Comparison of ENCODE assay signal across 8 cellular contexts in the genomic region with DNA sequence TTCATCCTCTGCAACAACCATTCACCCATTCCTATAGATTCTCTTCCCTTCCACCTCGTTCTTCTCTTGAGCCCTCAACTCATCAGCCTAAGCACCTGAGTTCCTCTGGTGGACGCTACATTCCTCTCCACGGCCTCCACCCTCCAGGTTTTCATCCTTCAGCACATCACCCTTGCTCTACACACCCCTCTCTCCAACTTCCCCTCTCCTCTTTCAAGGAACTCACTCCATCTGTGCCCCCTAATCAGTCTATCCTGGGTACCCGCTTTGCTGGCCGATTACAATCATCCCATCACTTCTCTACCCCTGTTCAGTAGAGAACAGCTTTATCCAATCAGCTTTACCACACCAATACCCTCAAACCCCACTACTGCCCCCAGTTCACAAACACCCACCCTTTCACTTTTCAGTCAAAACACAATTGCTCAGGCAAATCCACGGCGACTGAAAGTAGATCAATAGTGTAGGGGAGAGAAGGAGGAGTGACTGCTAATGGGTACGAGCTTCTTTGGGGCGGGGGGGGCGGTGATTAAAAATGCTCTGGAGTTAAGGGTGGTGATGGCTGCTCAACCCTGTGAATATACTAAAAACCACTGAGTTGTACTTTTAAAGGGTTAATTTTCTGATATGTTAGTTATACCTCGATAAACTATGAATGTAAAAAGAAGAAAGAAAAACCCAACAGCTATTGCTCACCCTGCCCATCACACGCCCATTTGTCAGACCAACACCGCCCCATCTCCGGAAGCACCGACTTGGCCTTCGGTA. TPM values are rescaled to one million over a fixed set of nuclear protein-coding genes. Genes with fewer than 3 reads are reported as not detected.
DNase-seq lines count a peak whose midpoint lies in the region; ATAC-seq and TF ChIP-seq lines count a peak whose summit lies in the region.

No MANE protein-coding gene starts in this region.

- peak; percentile 23 for ATAC-seq in GM18861 (IDR thresholded peaks at IDR 0.05; ENCODE audit: unreplicated experiment)

- H3K4me3 ChIP-seq in A673 (ENCODE audit: low read depth, low read length, poor library complexity, severe bottlenecking), result peak overlapping the region; percentile 99
- peak overlapping the region; percentile 73 for H3K4me3 ChIP-seq in rectal smooth muscle tissue (ENCODE audit: low read length)

- H3K4me1 Mint-ChIP-seq in IgD-negative memory B cell (peaks cover 27 to 37% (median 36%) of the 10 kb centered on the region in 3 donors), glutamatergic neuron (ENCODE audit: low read depth, unreplicated experiment) (peaks cover 7% of the 10 kb centered on the region)
- H3K4me1 Mint-ChIP-seq in activated T-helper 1 cell treated with anti-CD3 and anti-CD28 coated beads, Interleukin-12 subunit alpha, Interleukin-12 subunit beta, Interleukin-2, Interleukin-4 antibody, amounts not matched to agents 30 ng/mL and 10 ng/mL and 1 ng/mL, durations not matched to agents 14 hours and 24 hours and 36 hours (ENCODE audit: low read depth), result peaks cover 37% of the 10 kb centered on the region

- H3K27me3 Mint-ChIP-seq in IgD-negative memory B cell, result no peaks in the 10 kb centered on the region
- H3K27me3 Mint-ChIP-seq in activated T-helper 1 cell treated with anti-CD3 and anti-CD28 coated beads, Interleukin-12 subunit alpha, Interleukin-12 subunit beta, Interleukin-2, Interleukin-4 antibody, amounts not matched to agents 30 ng/mL and 10 ng/mL and 1 ng/mL, durations not matched to agents 14 hours and 24 hours and 36 hours (ENCODE audit: insufficient read depth), result peaks cover 5% of the 10 kb centered on the region
- H3K27me3 Mint-ChIP-seq in glutamatergic neuron (ENCODE audit: unreplicated experiment), result peaks cover 2% of the 10 kb centered on the region

- intact Hi-C loops in A673 (cut with micrococcal nuclease; ENCODE audit: unreplicated experiment), result no loop called here
- intact Hi-C loops in activated T-helper 1 cell treated with anti-CD3 and anti-CD28 coated beads, Interleukin-12 subunit alpha, Interleukin-12 subunit beta, Interleukin-2, Interleukin-4 antibody, amounts not matched to agents 30 ng/mL and 10 ng/mL and 1 ng/mL, durations not matched to agents 14 hours and 24 hours and 36 hours (cut with micrococcal nuclease), result loop anchor here (1.0 to 10.0 kb wide), 9 partner anchors 15 to 921 kb away; a partner anchor contains a TSS

- no TSS peak for BruUV-seq in A673 (replicated peaks; lab: Mats Ljungman, UMichigan)

- peaks cover 2% of the 10 kb centered on the region for H3K36me3 Mint-ChIP-seq in IgD-negative memory B cell
- H3K36me3 Mint-ChIP-seq in activated T-helper 1 cell treated with anti-CD3 and anti-CD28 coated beads, Interleukin-12 subunit alpha, Interleukin-12 subunit beta, Interleukin-2, Interleukin-4 antibody, amounts not matched to agents 30 ng/mL and 10 ng/mL and 1 ng/mL, durations not matched to agents 14 hours and 24 hours and 36 hours (ENCODE audit: low read depth), result peaks cover 6% of the 10 kb centered on the region
- H3K36me3 Mint-ChIP-seq in glutamatergic neuron (ENCODE audit: unreplicated experiment), result no peaks in the 10 kb centered on the region

- H3K27me3 ChIP-seq in A673 (replicated peaks; ENCODE audit: insufficient read depth, low read depth, low read length, poor library complexity) (no peaks in the 10 kb centered on the region), rectal smooth muscle tissue (ENCODE audit: control insufficient read depth, insufficient read depth, low read length) (no peaks in the 10 kb centered on the region)

- H3K36me3 ChIP-seq in A673 (ENCODE audit: insufficient read depth, low read length, poor library complexity, severe bottlenecking), result no peaks in the 10 kb centered on the region
- H3K36me3 ChIP-seq in rectal smooth muscle tissue (ENCODE audit: control insufficient read depth, insufficient read depth, low read length), result no peaks in the 10 kb centered on the region

- H3K9me3 Mint-ChIP-seq in IgD-negative memory B cell (no peaks in the 10 kb centered on the region), glutamatergic neuron (ENCODE audit: unreplicated experiment) (peaks cover 4% of the 10 kb centered on the region)
- H3K9me3 Mint-ChIP-seq in activated T-helper 1 cell treated with anti-CD3 and anti-CD28 coated beads, Interleukin-12 subunit alpha, Interleukin-12 subunit beta, Interleukin-2, Interleukin-4 antibody, amounts not matched to agents 30 ng/mL and 10 ng/mL and 1 ng/mL, durations not matched to agents 14 hours and 24 hours and 36 hours, result no peaks in the 10 kb centered on the region

- H3K4me3 Mint-ChIP-seq in IgD-negative memory B cell (peak overlapping the region; percentile 88 to 98 (median 93)), glutamatergic neuron (ENCODE audit: unreplicated experiment) (peak overlapping the region; percentile 83)
- peak overlapping the region; percentile 87 for H3K4me3 Mint-ChIP-seq in activated T-helper 1 cell treated with anti-CD3 and anti-CD28 coated beads, Interleukin-12 subunit alpha, Interleukin-12 subunit beta, Interleukin-2, Interleukin-4 antibody, amounts not matched to agents 30 ng/mL and 10 ng/mL and 1 ng/mL, durations not matched to agents 14 hours and 24 hours and 36 hours

- peaks cover 13% of the 10 kb centered on the region for H3K4me1 ChIP-seq in A673 (ENCODE audit: insufficient read depth, low read length, poor library complexity, severe bottlenecking)
- peaks cover 5% of the 10 kb centered on the region for H3K4me1 ChIP-seq in rectal smooth muscle tissue (ENCODE audit: control insufficient read depth, insufficient read depth, low read length)

- no peak for DNase-seq in A673 (ENCODE audit: low spot score)
- DNase-seq in activated T-helper 1 cell treated with anti-CD3 and anti-CD28 coated beads, Interleukin-12 subunit alpha, Interleukin-12 subunit beta, Interleukin-2, Interleukin-4 antibody, amounts not matched to agents 30 ng/mL and 10 ng/mL and 1 ng/mL, durations not matched to agents 14 hours and 24 hours and 36 hours (ENCODE audit: low spot score), result no peak
- DNase-seq in glutamatergic neuron, result no peak
- DNase-seq in GOT3 (lab: John Stamatoyannopoulos, UW), result no peak
- DNase-seq in NCI-H2107 (lab: John Stamatoyannopoulos, UW), result no peak

- CTCF ChIA-PET in A673 (lab: Charles Lee), result interaction anchor here (0.6 to 1.2 kb wide), 2 partner anchors 27 to 68 kb away, joined by 4 to 9 read pairs; a partner anchor contains a TSS

- H3K9me3 ChIP-seq in A673 (ENCODE audit: low read depth, low read length, poor library complexity, severe bottlenecking), result no peaks in the 10 kb centered on the region

- H3K9ac ChIP-seq in rectal smooth muscle tissue (ENCODE audit: low read length), result peak overlapping the region; percentile 66

- POLR2A ChIA-PET in A673 (lab: Charles Lee; ENCODE audit: low non-redundant PET), result interaction anchor here (0.6 kb wide), 1 partner anchor 500 kb away, joined by 16 read pairs; no protein-coding TSS in a partner anchor

- TF ChIP-seq CTCF in A673 (conservative IDR thresholded peaks at IDR 0.05; ENCODE audit: low read depth, low read length) (no peak), glutamatergic neuron (IDR thresholded peaks at IDR 0.05; ENCODE audit: partially characterized antibody, unreplicated experiment) (no peak)

- H3K27ac ChIP-seq in A673 (ENCODE audit: low read depth, low read length, poor library complexity, severe bottlenecking) (peak overlapping the region; percentile 62), rectal smooth muscle tissue (ENCODE audit: low read depth, low read length) (peak overlapping the region; percentile 82)

- peak overlapping the region; percentile 7 to 83 (median 65) for H3K27ac Mint-ChIP-seq in IgD-negative memory B cell
- H3K27ac Mint-ChIP-seq in activated T-helper 1 cell treated with anti-CD3 and anti-CD28 coated beads, Interleukin-12 subunit alpha, Interleukin-12 subunit beta, Interleukin-2, Interleukin-4 antibody, amounts not matched to agents 30 ng/mL and 10 ng/mL and 1 ng/mL, durations not matched to agents 14 hours and 24 hours and 36 hours, result peak overlapping the region; percentile 74
- no peak overlapping the region for H3K27ac Mint-ChIP-seq in glutamatergic neuron (ENCODE audit: unreplicated experiment)

RNA-seq across cellular contexts. Expression of a gene that starts 0.9 kb away (rescaled TPM):
- total RNA-seq in A673 (2021), result 56.2 and 63.2 TPM in 2 replicates
- 48.2 TPM for polyA plus RNA-seq in IgD-negative memory B cell
- total RNA-seq in activated T-helper 1 cell treated with anti-CD3 and anti-CD28 coated beads, Interleukin-12 subunit alpha, Interleukin-12 subunit beta, Interleukin-2, Interleukin-4 antibody, amounts not matched to agents 30 ng/mL and 10 ng/mL and 1 ng/mL, durations not matched to agents 14 hours and 24 hours and 36 hours, result 56.9 and 66.1 TPM in 2 replicates
- 39.0 TPM for total RNA-seq in glutamatergic neuron (ENCODE audit: unreplicated experiment)

RNA-seq across cellular contexts. Expression of a gene that starts 27.4 kb away (rescaled TPM):
- total RNA-seq in A673 (2021) (43.8 and 45.2 TPM in 2 replicates), glutamatergic neuron (ENCODE audit: unreplicated experiment) (122 TPM)
- 93.2 TPM for polyA plus RNA-seq in IgD-negative memory B cell
- 28.7 and 31.2 TPM in 2 replicates for total RNA-seq in activated T-helper 1 cell treated with anti-CD3 and anti-CD28 coated beads, Interleukin-12 subunit alpha, Interleukin-12 subunit beta, Interleukin-2, Interleukin-4 antibody, amounts not matched to agents 30 ng/mL and 10 ng/mL and 1 ng/mL, durations not matched to agents 14 hours and 24 hours and 36 hours

RNA-seq across cellular contexts. Expression of a gene that starts 32.7 kb away (rescaled TPM):
- 1,734 and 1,770 TPM in 2 replicates for total RNA-seq in A673 (2021)
- 1,906 TPM for polyA plus RNA-seq in IgD-negative memory B cell
- 2,043 and 2,063 TPM in 2 replicates for total RNA-seq in activated T-helper 1 cell treated with anti-CD3 and anti-CD28 coated beads, Interleukin-12 subunit alpha, Interleukin-12 subunit beta, Interleukin-2, Interleukin-4 antibody, amounts not matched to agents 30 ng/mL and 10 ng/mL and 1 ng/mL, durations not matched to agents 14 hours and 24 hours and 36 hours
- 990 TPM for total RNA-seq in glutamatergic neuron (ENCODE audit: unreplicated experiment)
